In the genomic region with DNA sequence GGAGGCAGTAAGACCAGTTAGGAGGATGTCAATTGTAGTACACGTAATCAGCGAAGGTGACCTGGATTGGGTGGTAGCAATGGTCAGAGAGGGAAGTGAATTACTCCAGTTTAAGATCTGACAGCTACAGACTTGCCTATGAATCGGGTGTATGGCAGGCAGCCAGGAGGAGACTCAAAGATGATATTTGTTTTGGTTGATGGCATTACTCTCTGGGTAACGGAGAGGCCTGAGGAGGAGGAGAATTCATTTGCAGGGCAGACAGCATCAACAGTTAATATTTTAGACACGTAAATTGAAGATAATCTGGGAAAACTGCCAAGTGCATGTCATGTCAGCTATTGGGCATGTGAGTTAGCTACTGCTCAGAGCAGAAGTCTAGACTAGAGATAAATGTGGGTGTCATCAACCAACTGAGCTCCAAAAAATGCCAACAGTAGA, we compare ENCODE assay signal across 12 cellular contexts.
DNase-seq lines count a peak whose midpoint lies in the region; ATAC-seq and TF ChIP-seq lines count a peak whose summit lies in the region.
"Had no signal": no experiment of that assay in that cellular context is flagged by ENCODE, and none has a peak within 500 bp of the region (broad histone marks: within the 10 kb centered on the region; RNA-seq: fewer than 3 reads in every experiment).

No MANE protein-coding gene starts in this region.

- intact Hi-C loops in left lung (cut with DNase I) = no loop called here

- no peaks in the 10 kb centered on the region for H3K36me3 ChIP-seq in left lung
- H3K36me3 ChIP-seq: sigmoid colon had no signal

- H3K27me3 ChIP-seq in left lung = no peaks in the 10 kb centered on the region
- H3K27me3 ChIP-seq: sigmoid colon had no signal

- H3K4me3 ChIP-seq in choroid plexus epithelial cell (ENCODE audit: low read depth, low read length) = no peak overlapping the region
- no peak overlapping the region for H3K4me3 ChIP-seq in left lung
- H3K4me3 ChIP-seq: sigmoid colon had no signal

- no peaks in the 10 kb centered on the region for H3K4me1 ChIP-seq in left lung
- H3K4me1 ChIP-seq: Caco-2, sigmoid colon had no signal

- DNase-seq in DMS79 treated with DMSO at 0.1 percent for 48 hours (lab: John Stamatoyannopoulos, UW) = peak; percentile 27
- DNase-seq in NCI-H2227 treated with DMSO at 0.1 percent for 48 hours (lab: John Stamatoyannopoulos, UW) = peak; percentile 10
- peak; percentile 69 for DNase-seq in choroid plexus epithelial cell (ENCODE audit: low read depth)
- peak; percentile 81 for DNase-seq in myocyte (ENCODE audit: low read depth)
- no peak for DNase-seq in stimulated activated CD4-positive, alpha-beta T cell treated with anti-CD3 and anti-CD28 coated beads, Interleukin-4, amount 100 ng/mL, for 24 hours
- DNase-seq in left lung = no peak
- no peak for DNase-seq in HuH-7 (ENCODE audit: low spot score)
- DNase-seq: activated CD4-positive, alpha-beta memory T cell treated with anti-CD3 and anti-CD28 coated beads for 36 hours; Caco-2; left colon; sigmoid colon had no signal

- TF ChIP-seq CTCF in choroid plexus epithelial cell (conservative IDR thresholded peaks at IDR 0.05; ENCODE audit: low read depth, low read length) (no peak), left lung (IDR thresholded peaks at IDR 0.05) (no peak)

- no peaks in the 10 kb centered on the region for H3K9me3 ChIP-seq in left lung
- H3K9me3 ChIP-seq: Caco-2, sigmoid colon had no signal

- H3K27ac ChIP-seq in left lung = no peak overlapping the region

- no peak for ATAC-seq in left lung
- ATAC-seq in HG03159 (IDR thresholded peaks at IDR 0.05; ENCODE audit: unreplicated experiment) = no peak
- ATAC-seq: left colon had no signal

Comparison
In these comparisons a context has a peak if more than half of its experiments do, and no peak if none do; other contexts are left out.
1. DNase-seq: peak in DMS79 treated with DMSO at 0.1 percent for 48 hours (single experiment), NCI-H2227 treated with DMSO at 0.1 percent for 48 hours (single experiment), choroid plexus epithelial cell (single experiment) and myocyte (single experiment); none in stimulated activated CD4-positive, alpha-beta T cell treated with anti-CD3 and anti-CD28 coated beads, Interleukin-4, amount 100 ng/mL, for 24 hours (single experiment), left lung (0 of 2) and HuH-7 (single experiment).